Comparison of ENCODE assay signal across 1 cellular context in genomic region chr22:42430486-42431125, GRCh38.
TF ChIP-seq lines count a peak whose summit lies in the region.

No MANE protein-coding gene starts in this region.

TF ChIP-seq in K562, 482 proteins besides CTCF, POLR2A, EP300 and RAD21:
- TF ChIP-seq EWSR1 (IDR thresholded peaks at IDR 0.05; ENCODE audit: borderline replicate concordance, low read depth, partially characterized antibody), result no peak
- peak; percentile 28; the same call in 1 of the 2 replicates for TF ChIP-seq ZNF384 (IDR thresholded peaks at IDR 0.05; ENCODE audit: low read depth, low read length)
TF ChIP-seq in K562: peak in this region for 1.
